ENCODE assay signal across 6 cellular contexts in the genomic region with DNA sequence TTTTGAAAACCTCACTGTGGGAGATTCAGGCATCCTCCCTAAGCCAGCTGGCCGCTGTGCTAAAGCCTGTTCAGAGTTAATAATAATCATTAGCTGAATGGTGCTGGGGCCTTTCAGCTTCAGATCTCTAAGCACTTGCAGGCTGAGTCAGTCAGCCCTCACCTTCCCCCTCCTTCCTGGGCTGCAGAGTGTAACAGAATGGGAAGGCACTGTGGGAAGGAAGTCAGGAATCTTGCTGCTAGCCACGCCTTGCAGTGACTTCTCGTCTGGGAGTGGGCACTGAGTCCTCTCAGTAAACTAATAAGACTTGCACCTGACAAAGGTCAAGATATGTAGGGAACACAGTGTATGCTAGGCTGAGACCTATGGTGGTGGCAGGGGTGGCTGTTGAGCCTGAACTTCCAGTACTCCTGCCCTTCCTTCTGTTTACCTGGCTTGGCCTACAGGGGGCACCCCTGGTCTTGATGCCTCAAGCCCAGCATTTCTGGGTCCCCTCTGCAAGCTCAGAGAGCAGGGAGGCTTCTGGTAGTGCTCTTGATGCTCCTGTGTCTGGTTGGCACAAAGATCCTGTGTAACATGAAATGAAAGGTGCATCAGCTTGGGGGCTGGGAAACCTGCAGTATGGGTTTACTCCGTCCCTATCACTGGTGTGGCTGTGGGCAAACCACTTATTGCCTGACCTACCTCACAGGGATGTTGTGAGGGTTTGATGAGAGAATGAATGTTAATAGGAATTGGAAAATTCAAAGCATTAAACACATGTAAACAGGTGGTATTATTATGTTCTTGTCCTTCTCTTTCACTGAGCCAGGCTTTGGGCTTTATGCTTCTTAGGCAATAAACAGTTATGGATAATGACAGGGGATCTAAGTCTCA. TPM values are rescaled to one million over a fixed set of nuclear protein-coding genes. Genes with fewer than 3 reads are reported as not detected.
DNase-seq lines count a peak whose midpoint lies in the region; ATAC-seq and TF ChIP-seq lines count a peak whose summit lies in the region.

No MANE protein-coding gene starts in this region.

- H3K36me3 ChIP-seq in breast epithelium = no peaks in the 10 kb centered on the region

- no peaks in the 10 kb centered on the region for H3K4me1 ChIP-seq in breast epithelium

- H3K36me3 Mint-ChIP-seq in MCF 10A (ENCODE audit: insufficient read depth, unreplicated experiment) = peaks cover 13% of the 10 kb centered on the region

- H3K4me3 Mint-ChIP-seq in MCF 10A (ENCODE audit: unreplicated experiment) = no peak overlapping the region

- H3K27ac ChIP-seq in breast epithelium = no peak overlapping the region

- no peaks in the 10 kb centered on the region for H3K9me3 ChIP-seq in breast epithelium

- no TSS peak for BruUV-seq in MCF 10A (replicated peaks; lab: Mats Ljungman, UMichigan)

- peak; percentile 41 for DNase-seq in MCF 10A (ENCODE audit: unreplicated experiment)
- DNase-seq in breast epithelium (ENCODE audit: low spot score in 2 of 2) = no peak
- DNase-seq in fibroblast of peridontal ligament (ENCODE audit: extremely low read depth) = peak; percentile 30
- DNase-seq in stimulated activated naive CD4-positive, alpha-beta T cell treated with Interleukin-2 at 50 U/mL for 16 hours (lab: John Stamatoyannopoulos, UW) = peak; percentile 49

- no peak for ATAC-seq in GM21515 (IDR thresholded peaks at IDR 0.05; ENCODE audit: unreplicated experiment)

- POLR2A ChIA-PET in MCF 10A (lab: Yijun Ruan, JAX) = interaction anchor here (0.6 kb wide), 1 partner anchor 13 kb away, joined by 3 read pairs; no protein-coding TSS in a partner anchor

- TF ChIP-seq CTCF in MCF 10A (IDR thresholded peaks at IDR 0.05; ENCODE audit: unreplicated experiment) (peak; percentile 32), breast epithelium (IDR thresholded peaks at IDR 0.05) (no peak), WI38 (IDR thresholded peaks at IDR 0.05; ENCODE audit: low read depth, low read length) (peak; percentile 48)

- TF ChIP-seq POLR2A in breast epithelium (IDR thresholded peaks at IDR 0.05) = no peak

- CTCF ChIA-PET in MCF 10A (lab: Yijun Ruan, JAX) = interaction anchor here (0.8 to 40.0 kb wide), 6 partner anchors 10 to 42 kb away, joined by 3 to 1071 read pairs (median 6); a partner anchor contains a TSS

- peaks cover 4% of the 10 kb centered on the region for H3K4me1 Mint-ChIP-seq in MCF 10A (ENCODE audit: insufficient read depth, unreplicated experiment)

- no peaks in the 10 kb centered on the region for H3K27me3 Mint-ChIP-seq in MCF 10A (ENCODE audit: insufficient read depth, unreplicated experiment)

- intact Hi-C loops in MCF 10A (cut with micrococcal nuclease) = no loop called here
- intact Hi-C loops in breast epithelium (cut with DNase I; ENCODE audit: low total_unique reads) = no loop called here

- peak overlapping the region; percentile 3 for H3K27ac Mint-ChIP-seq in MCF 10A (ENCODE audit: low read depth, unreplicated experiment)

- no peaks in the 10 kb centered on the region for H3K9me3 Mint-ChIP-seq in MCF 10A (ENCODE audit: unreplicated experiment)

- H3K4me3 ChIP-seq in breast epithelium (no peak overlapping the region), WI38 (ENCODE audit: low read depth, low read length) (no peak overlapping the region)

- no peaks in the 10 kb centered on the region for H3K27me3 ChIP-seq in breast epithelium

RNA-seq across cellular contexts. Expression of a gene that starts 6.0 kb away (rescaled TPM):
- total RNA-seq in MCF 10A (2022) (6.9 and 7.8 TPM in 2 replicates), breast epithelium (1 to 10 TPM; 6.6 to 9.1 (median 8.2) TPM)

RNA-seq across cellular contexts. Expression of a gene that starts 9.6 kb away (rescaled TPM):
- total RNA-seq in MCF 10A (2022) = 0.21 and 0.29 TPM in 2 replicates
- total RNA-seq in breast epithelium = 1 to 10 TPM; 3.0 to 9.5 (median 6.4) TPM

RNA-seq across cellular contexts. Expression of a gene that starts 16.2 kb away (rescaled TPM):
- 3.8 and 7.3 TPM in 2 replicates for total RNA-seq in MCF 10A (2022)
- total RNA-seq in breast epithelium = 1 to 10 TPM; 2.4 to 4.1 (median 2.9) TPM

RNA-seq across cellular contexts. Expression of a gene that starts 33.6 kb away (rescaled TPM):
- total RNA-seq in MCF 10A (2022) (not detected in 2 replicates), breast epithelium (1 to 10 TPM in 1 of 3 donors, under 1 TPM in 2; 0.44 to 1.4 (median 0.66) TPM)

RNA-seq across cellular contexts. Expression of a gene that starts 39.8 kb away (rescaled TPM):
- total RNA-seq in MCF 10A (2022) (not detected in 2 replicates), breast epithelium (not detected)

Comparison
In these comparisons a context has a peak if more than half of its experiments do, and no peak if none do; other contexts are left out.
1. DNase-seq: peak in MCF 10A (single experiment), fibroblast of peridontal ligament (single experiment) and stimulated activated naive CD4-positive, alpha-beta T cell treated with Interleukin-2 at 50 U/mL for 16 hours (single experiment); none in breast epithelium (0 of 2).
2. CTCF ChIP-seq: peak in MCF 10A (single experiment) and WI38 (single experiment); none in breast epithelium (0 of 3).